Comparison of ENCODE assay signal across 9 cellular contexts in genomic region chr6:110459137-110459536, GRCh38. TPM values are rescaled to one million over a fixed set of nuclear protein-coding genes. Genes with fewer than 3 reads are reported as not detected.
"Had no signal": no experiment of that assay in that cellular context is flagged by ENCODE, and none has a peak within 500 bp of the region (broad histone marks: within the 10 kb centered on the region; RNA-seq: fewer than 3 reads in every experiment).

No MANE protein-coding gene starts in this region.

- H3K4me3 ChIP-seq: GM12878 had no signal

- DNase-seq: GDM1, GF-D8 had no signal

- FAIRE-seq: G401.6, GM12878, GM12891, GM12892, GM18507, GM19239 had no signal

- ATAC-seq: GM12878 had no signal

RNA-seq across cellular contexts. Expression of gene SLC22A16, which starts 17.3 kb away (rescaled TPM):
- total RNA-seq: GM12878 had no signal
- polyA plus RNA-seq: GM12878 had no signal

RNA-seq across cellular contexts. Expression of gene DDO, which starts 43.8 kb away (rescaled TPM):
- total RNA-seq: G401 had no signal
